ENCODE assay signal across 20 cellular contexts in genomic region chr3:128575777-128576176, GRCh38.
DNase-seq lines count a peak whose midpoint lies in the region; ATAC-seq and TF ChIP-seq lines count a peak whose summit lies in the region.
"Had no signal": no experiment of that assay in that cellular context is flagged by ENCODE, and none has a peak within 500 bp of the region (broad histone marks: within the 10 kb centered on the region; RNA-seq: fewer than 3 reads in every experiment).

No MANE protein-coding gene starts in this region.

- H3K36me3 ChIP-seq in left ventricle myocardium inferior (no peaks in the 10 kb centered on the region), right atrium auricular region (no peaks in the 10 kb centered on the region), neural progenitor cell (no peaks in the 10 kb centered on the region)
- H3K36me3 ChIP-seq: BLaER1 had no signal

- H3K27me3 Mint-ChIP-seq in neural progenitor cell (ENCODE audit: insufficient read depth, low read depth), result peaks cover 3% of the 10 kb centered on the region

- H3F3A ChIP-seq in neural progenitor cell (ENCODE audit: low read depth), result no peaks in the 10 kb centered on the region

- H3K36me3 Mint-ChIP-seq in neural progenitor cell, result no peaks in the 10 kb centered on the region
- H3K36me3 Mint-ChIP-seq: CD4-positive, CD25-positive, alpha-beta regulatory T cell; CD8-positive, alpha-beta T cell had no signal

- no peak overlapping the region for H3K27ac Mint-ChIP-seq in neural progenitor cell
- H3K27ac Mint-ChIP-seq: B cell; CD4-positive, CD25-positive, alpha-beta regulatory T cell; CD8-positive, alpha-beta T cell; H9 had no signal

- DNase-seq in Right ventricle myocardium superior, result peak; percentile 55
- no peak for DNase-seq in right cardiac atrium
- DNase-seq in left ventricle myocardium inferior, result peak; percentile 33
- DNase-seq in right atrium auricular region (ENCODE audit: low spot score), result no peak
- DNase-seq in left ventricle myocardium superior, result peak; percentile 53
- DNase-seq in neural progenitor cell (ENCODE audit: low spot score), result peak; percentile 43
- DNase-seq in NCI-H510A (lab: John Stamatoyannopoulos, UW), result no peak
- DNase-seq: Caco-2; CD4-positive, CD25-positive, alpha-beta regulatory T cell; CD8-positive, alpha-beta T cell; DMS153; DND-41; GM23248; H9 had no signal

- 68% methylated on average over 12 of the region's 12 CpGs for WGBS in right cardiac atrium

- H3K27ac ChIP-seq in right cardiac atrium (ENCODE audit: low read length) (no peak overlapping the region), left ventricle myocardium inferior (replicated peaks) (peak overlapping the region; percentile 45), right atrium auricular region (no peak overlapping the region), neural progenitor cell (no peak overlapping the region)
- H3K27ac ChIP-seq: 22Rv1, BLaER1, C4-2B, GM23248 had no signal

- no peak overlapping the region for H2AFZ ChIP-seq in neural progenitor cell (replicated peaks)
- H2AFZ ChIP-seq: GM23248 had no signal

- peaks cover 17% of the 10 kb centered on the region for H3K4me1 Mint-ChIP-seq in neural progenitor cell
- H3K4me1 Mint-ChIP-seq: B cell had no signal

- no peak for TF ChIP-seq CTCF in left ventricle myocardium inferior (IDR thresholded peaks at IDR 0.05; ENCODE audit: borderline replicate concordance)
- TF ChIP-seq CTCF in right atrium auricular region (IDR thresholded peaks at IDR 0.05), result no peak
- no peak for TF ChIP-seq CTCF in neural progenitor cell (IDR thresholded peaks at IDR 0.05)

- no peak overlapping the region for H3K4me3 Mint-ChIP-seq in neural progenitor cell
- H3K4me3 Mint-ChIP-seq: B cell; CD4-positive, CD25-positive, alpha-beta regulatory T cell; CD8-positive, alpha-beta T cell; H9 had no signal

- no peak overlapping the region for H3K4me2 ChIP-seq in neural progenitor cell
- H3K4me2 ChIP-seq: BLaER1 had no signal

- H3K4me3 ChIP-seq in right cardiac atrium (ENCODE audit: low read length) (no peak overlapping the region), left ventricle myocardium inferior (no peak overlapping the region), right atrium auricular region (no peak overlapping the region), neural progenitor cell (no peak overlapping the region)
- H3K4me3 ChIP-seq: BLaER1, GM23248 had no signal

- ATAC-seq in Right ventricle myocardium superior (ENCODE audit: poor library complexity) (peak; percentile 23), right cardiac atrium (no peak), left ventricle myocardium superior (peak; percentile 60), GM18498 (IDR thresholded peaks at IDR 0.05; ENCODE audit: unreplicated experiment) (no peak)
- ATAC-seq: CD8-positive, alpha-beta T cell; HCT116 had no signal

- H4K20me1 ChIP-seq in neural progenitor cell (ENCODE audit: low read depth), result no peaks in the 10 kb centered on the region
- H4K20me1 ChIP-seq: BLaER1 had no signal

- H3K9me3 Mint-ChIP-seq in neural progenitor cell, result no peaks in the 10 kb centered on the region
- H3K9me3 Mint-ChIP-seq: CD8-positive, alpha-beta T cell had no signal

- H3K27me3 ChIP-seq in right cardiac atrium (ENCODE audit: control insufficient read depth, insufficient read depth) (no peaks in the 10 kb centered on the region), left ventricle myocardium inferior (ENCODE audit: low read depth) (peaks cover 39% of the 10 kb centered on the region), right atrium auricular region (no peaks in the 10 kb centered on the region), neural progenitor cell (no peaks in the 10 kb centered on the region)
- H3K27me3 ChIP-seq: BLaER1 had no signal

- no peaks in the 10 kb centered on the region for H3K79me2 ChIP-seq in neural progenitor cell (ENCODE audit: low read depth)

- H3K9me3 ChIP-seq in right cardiac atrium (ENCODE audit: control insufficient read depth, low read length) (no peaks in the 10 kb centered on the region), left ventricle myocardium inferior (replicated peaks) (peaks cover 5% of the 10 kb centered on the region), right atrium auricular region (peaks cover 0 to 5% of the 10 kb centered on the region in 2 donors), neural progenitor cell (ENCODE audit: low read depth) (no peaks in the 10 kb centered on the region)

- no peak overlapping the region for H3K9ac ChIP-seq in neural progenitor cell
- H3K9ac ChIP-seq: BLaER1, GM23248 had no signal

- H3K4me1 ChIP-seq in right cardiac atrium (ENCODE audit: control insufficient read depth, insufficient read depth, low read length) (no peaks in the 10 kb centered on the region), left ventricle myocardium inferior (peaks cover 42% of the 10 kb centered on the region), right atrium auricular region (peaks cover 0 to 29% of the 10 kb centered on the region in 2 donors), neural progenitor cell (peaks cover 26% of the 10 kb centered on the region)
- H3K4me1 ChIP-seq: Caco-2 had no signal

- intact Hi-C loops in Right ventricle myocardium superior (cut with DNase I) (loop anchor here (10.0 kb wide), 1 partner anchor 91 kb away; no protein-coding TSS in a partner anchor), right cardiac atrium (cut with DNase I) (no loop called here), left ventricle myocardium inferior (cut with micrococcal nuclease) (no loop called here), left ventricle myocardium superior (cut with micrococcal nuclease) (no loop called here)

Comparison
In these comparisons a context has a peak if more than half of its experiments do, and no peak if none do; other contexts are left out.
1. ATAC-seq: peak in Right ventricle myocardium superior (single experiment) and left ventricle myocardium superior (single experiment); none in right cardiac atrium (0 of 2) and GM18498 (single experiment).
2. DNase-seq: peak in Right ventricle myocardium superior (single experiment), left ventricle myocardium inferior (single experiment), left ventricle myocardium superior (single experiment) and neural progenitor cell (single experiment); none in right cardiac atrium (0 of 3), right atrium auricular region (single experiment) and NCI-H510A (single experiment).